ENCODE assay signal across 1 cellular context in genomic region chr4:37685726-37686372, GRCh38.
TF ChIP-seq lines count a peak whose summit lies in the region.

No MANE protein-coding gene starts in this region.

TF ChIP-seq in HepG2, 621 proteins besides CTCF, POLR2A, EP300 and RAD21 (continued from another document and continues in another):
- TF ChIP-seq ATF2 (CRISPR knock-in tag; IDR thresholded peaks at IDR 0.05) (no peak), ZNF75D (CRISPR knock-in tag; IDR thresholded peaks at IDR 0.05; ENCODE audit: borderline replicate concordance) (no peak), ZNF414 (CRISPR knock-in tag; IDR thresholded peaks at IDR 0.05) (peak; percentile 48; the same call in 1 of the 2 replicates), ZMYM2 (CRISPR knock-in tag; IDR thresholded peaks at IDR 0.05) (no peak), E2F1 (CRISPR knock-in tag; IDR thresholded peaks at IDR 0.05) (peak; percentile 44; the same call in 1 of the 2 replicates), FLYWCH1 (CRISPR knock-in tag; IDR thresholded peaks at IDR 0.05) (peak; percentile 34; the same call in 1 of the 2 replicates), ZNF17 (CRISPR knock-in tag; IDR thresholded peaks at IDR 0.05) (no peak), HNF1A (IDR thresholded peaks at IDR 0.05; ENCODE audit: low read depth) (no peak), HNF1A (CRISPR knock-in tag; IDR thresholded peaks at IDR 0.05; ENCODE audit: borderline replicate concordance) (no peak), ZNF180 (CRISPR knock-in tag; IDR thresholded peaks at IDR 0.05; ENCODE audit: borderline replicate concordance, low read depth) (no peak), RBFOX2 (IDR thresholded peaks at IDR 0.05; ENCODE audit: low read depth, low read length) (peak; percentile 87), ZNF496 (CRISPR knock-in tag; IDR thresholded peaks at IDR 0.05; ENCODE audit: insufficient replicate concordance) (no peak), ZNF337 (CRISPR knock-in tag; IDR thresholded peaks at IDR 0.05; ENCODE audit: borderline replicate concordance, low read depth) (no peak), ZNF451 (CRISPR knock-in tag; IDR thresholded peaks at IDR 0.05) (no peak; the same call in 1 of the 2 replicates), ZBTB34 (CRISPR knock-in tag; IDR thresholded peaks at IDR 0.05) (no peak; the same call in 1 of the 2 replicates), TMF1 (CRISPR knock-in tag; IDR thresholded peaks at IDR 0.05; ENCODE audit: low read depth) (no peak), IRX3 (CRISPR knock-in tag; IDR thresholded peaks at IDR 0.05; ENCODE audit: borderline replicate concordance, low read depth) (peak; percentile 64; the same call in 1 of the 2 replicates), PATZ1 (CRISPR knock-in tag; IDR thresholded peaks at IDR 0.05) (no peak; the same call in 1 of the 2 replicates), SATB2 (CRISPR knock-in tag; IDR thresholded peaks at IDR 0.05) (no peak), RAD51 (IDR thresholded peaks at IDR 0.05; ENCODE audit: borderline replicate concordance) (no peak), NFKB2 (CRISPR knock-in tag; IDR thresholded peaks at IDR 0.05; ENCODE audit: borderline replicate concordance) (peak; percentile 71; the same call in 1 of the 2 replicates), SAFB2 (CRISPR knock-in tag; IDR thresholded peaks at IDR 0.05; ENCODE audit: borderline replicate concordance, low read depth) (0 out of 2 replicates have a peak, but pooled peaks have one; percentile 54), TOE1 (CRISPR knock-in tag; IDR thresholded peaks at IDR 0.05) (no peak), AHR (CRISPR knock-in tag; IDR thresholded peaks at IDR 0.05) (0 out of 2 replicates have a peak, but pooled peaks have one; percentile 41), ZNF333 (CRISPR knock-in tag; IDR thresholded peaks at IDR 0.05; ENCODE audit: borderline replicate concordance) (no peak), SNRNP70 (IDR thresholded peaks at IDR 0.05; ENCODE audit: low read depth, low read length) (no peak), SMAD1 (CRISPR knock-in tag; IDR thresholded peaks at IDR 0.05; ENCODE audit: borderline replicate concordance, low read depth) (no peak), NFIB (CRISPR knock-in tag; IDR thresholded peaks at IDR 0.05; ENCODE audit: borderline replicate concordance) (no peak), PPARG (CRISPR knock-in tag; conservative IDR thresholded peaks at IDR 0.05) (peak; percentile 23; the same call in 1 of the 2 replicates), ZBTB44 (CRISPR knock-in tag; IDR thresholded peaks at IDR 0.05) (no peak), MXD4 (CRISPR knock-in tag; IDR thresholded peaks at IDR 0.05) (no peak), ZNF724P (CRISPR knock-in tag; IDR thresholded peaks at IDR 0.05; ENCODE audit: borderline replicate concordance) (no peak), ZNF383 (CRISPR knock-in tag; IDR thresholded peaks at IDR 0.05; ENCODE audit: borderline replicate concordance) (no peak), SRSF9 (IDR thresholded peaks at IDR 0.05; ENCODE audit: borderline replicate concordance, insufficient read depth, low read depth, low read length, poor library complexity, severe bottlenecking) (no peak), GATAD2A (CRISPR knock-in tag; IDR thresholded peaks at IDR 0.05) (no peak), ZNF704 (CRISPR knock-in tag; IDR thresholded peaks at IDR 0.05; ENCODE audit: borderline replicate concordance) (no peak; the same call in 1 of the 2 replicates), SMC3 (IDR thresholded peaks at IDR 0.05; ENCODE audit: low read length) (no peak), PLRG1 (conservative IDR thresholded peaks at IDR 0.05) (no peak), ZNF546 (CRISPR knock-in tag; conservative IDR thresholded peaks at IDR 0.05) (no peak; the same call in 1 of the 2 replicates), ZNF3 (CRISPR knock-in tag; IDR thresholded peaks at IDR 0.05) (no peak), ZNF83 (CRISPR knock-in tag; IDR thresholded peaks at IDR 0.05; ENCODE audit: borderline replicate concordance) (no peak; the same call in 1 of the 2 replicates), HOXD1 (CRISPR knock-in tag; IDR thresholded peaks at IDR 0.05) (no peak; the same call in 1 of the 2 replicates), ZNF556 (CRISPR knock-in tag; IDR thresholded peaks at IDR 0.05; ENCODE audit: borderline replicate concordance) (no peak), ATF4 (CRISPR knock-in tag; IDR thresholded peaks at IDR 0.05) (no peak), HCFC1 (IDR thresholded peaks at IDR 0.05; ENCODE audit: low read depth, low read length) (no peak), ZNF710 (CRISPR knock-in tag; IDR thresholded peaks at IDR 0.05; ENCODE audit: borderline replicate concordance) (0 out of 2 replicates have a peak, but pooled peaks have one; percentile 24), ZNF616 (CRISPR knock-in tag; IDR thresholded peaks at IDR 0.05; ENCODE audit: low read depth) (0 out of 2 replicates have a peak, but pooled peaks have one; percentile 57), ZNF567 (CRISPR knock-in tag; IDR thresholded peaks at IDR 0.05; ENCODE audit: borderline replicate concordance) (no peak), CAMTA2 (CRISPR knock-in tag; IDR thresholded peaks at IDR 0.05; ENCODE audit: borderline replicate concordance) (no peak)
